9 cellular contexts compared by ENCODE assay signal in genomic region chr12:16606201-16606849, GRCh38. TPM values are rescaled to one million over a fixed set of nuclear protein-coding genes. Genes with fewer than 3 reads are reported as not detected.
DNase-seq lines count a peak whose midpoint lies in the region; ATAC-seq, FAIRE-seq and TF ChIP-seq lines count a peak whose summit lies in the region.
"Had no signal": no experiment of that assay in that cellular context is flagged by ENCODE, and none has a peak within 500 bp of the region (broad histone marks: within the 10 kb centered on the region; RNA-seq: fewer than 3 reads in every experiment).

No MANE protein-coding gene starts in this region.

- no peak overlapping the region for H3K4me3 Mint-ChIP-seq in activated CD4-positive, alpha-beta T cell treated with anti-CD3 and anti-CD28 coated beads for 36 hours

- BruUV-seq in endothelial cell of umbilical vein (replicated peaks; lab: Mats Ljungman, UMichigan) = no TSS peak

- H3K4me1 ChIP-seq in ES-I3 (ENCODE audit: insufficient read depth, low read length) (peaks cover 47% of the 10 kb centered on the region), endothelial cell of umbilical vein (ENCODE audit: control insufficient read depth, extremely low read depth, insufficient read depth, low read length) (no peaks in the 10 kb centered on the region), mucosa of rectum (ENCODE audit: control insufficient read depth in 2 of 2, insufficient read depth in 2 of 2, low read length in 2 of 2) (no peaks in the 10 kb centered on the region)

- H4K20me1 ChIP-seq in endothelial cell of umbilical vein (replicated peaks; ENCODE audit: control insufficient read depth, extremely low read depth, insufficient read depth, low read length) = no peaks in the 10 kb centered on the region

- H2AFZ ChIP-seq in endothelial cell of umbilical vein (ENCODE audit: low read depth, low read length) = peak overlapping the region; percentile 10

- no peaks in the 10 kb centered on the region for H3K9me1 ChIP-seq in endothelial cell of umbilical vein (replicated peaks; ENCODE audit: control insufficient read depth, extremely low read depth, insufficient read depth, low read length)

- peak; percentile 49 for FAIRE-seq in endothelial cell of umbilical vein (lab: Jason Lieb, UNC)
- no peak for FAIRE-seq in RCC 7860 (lab: Jason Lieb, UNC)

- H3K9ac ChIP-seq in ES-I3 (ENCODE audit: low read depth, low read length) (peak overlapping the region; percentile 59), endothelial cell of umbilical vein (replicated peaks; ENCODE audit: extremely low read depth, insufficient read depth, low read length) (no peak overlapping the region), mucosa of rectum (ENCODE audit: low read depth in 1 of 2, low read length in 2 of 2) (peak overlapping the region in 1 of 2 donors; percentile 18)

- CTCF ChIA-PET in endothelial cell of umbilical vein (lab: Charles Lee) = interaction anchor here (0.6 kb wide), 1 partner anchor 12 kb away, joined by 3 read pairs; no protein-coding TSS in a partner anchor
- CTCF ChIA-PET in activated CD4-positive, alpha-beta T cell treated with anti-CD3 and anti-CD28 coated beads for 36 hours (lab: Charles Lee) = no interaction called here

- H3K27me3 Mint-ChIP-seq in activated CD4-positive, alpha-beta T cell treated with anti-CD3 and anti-CD28 coated beads for 36 hours = peaks cover 51% of the 10 kb centered on the region

- TF ChIP-seq POLR2A in endothelial cell of umbilical vein (IDR thresholded peaks at IDR 0.05; ENCODE audit: low read depth, low read length) = no peak

- ATAC-seq in HG02623 (IDR thresholded peaks at IDR 0.05; ENCODE audit: unreplicated experiment) = peak; percentile 48
- ATAC-seq in activated CD4-positive, alpha-beta T cell treated with anti-CD3 and anti-CD28 coated beads for 36 hours = no peak
- ATAC-seq in HG03565 (IDR thresholded peaks at IDR 0.05; ENCODE audit: unreplicated experiment) = no peak

- H3K27me3 ChIP-seq in endothelial cell of umbilical vein (ENCODE audit: control insufficient read depth in 2 of 2, insufficient read depth in 2 of 2, low read length in 2 of 2) (peaks cover 28 to 50% of the 10 kb centered on the region in 2 experiments), mucosa of rectum (ENCODE audit: control insufficient read depth in 2 of 2, insufficient read depth in 2 of 2, low read length in 2 of 2) (peaks cover 14 to 28% of the 10 kb centered on the region in 2 donors)

- no peak for TF ChIP-seq CTCF in endothelial cell of umbilical vein (IDR thresholded peaks at IDR 0.05; ENCODE audit: extremely low read depth in 1 of 2, insufficient read depth in 1 of 2, low read depth in 1 of 2, low read length in 2 of 2)

- H3K36me3 ChIP-seq in ES-I3 (ENCODE audit: insufficient read depth, low read length) (no peaks in the 10 kb centered on the region), endothelial cell of umbilical vein (ENCODE audit: control insufficient read depth in 2 of 2, extremely low read depth in 1 of 2, insufficient read depth in 2 of 2, low read length in 2 of 2) (no peaks in the 10 kb centered on the region), mucosa of rectum (ENCODE audit: control insufficient read depth in 2 of 2, insufficient read depth in 2 of 2, low read length in 2 of 2) (no peaks in the 10 kb centered on the region)

- H3K36me3 Mint-ChIP-seq in activated CD4-positive, alpha-beta T cell treated with anti-CD3 and anti-CD28 coated beads for 36 hours (ENCODE audit: low read depth) = peaks cover 2% of the 10 kb centered on the region

- H3K9me3 ChIP-seq in ES-I3 (ENCODE audit: control insufficient read depth, insufficient read depth, low read length) (no peaks in the 10 kb centered on the region), endothelial cell of umbilical vein (replicated peaks; ENCODE audit: control insufficient read depth, insufficient read depth, low read length) (no peaks in the 10 kb centered on the region), mucosa of rectum (ENCODE audit: control insufficient read depth in 2 of 2, low read length in 2 of 2) (no peaks in the 10 kb centered on the region)

- H3K9me3 Mint-ChIP-seq in activated CD4-positive, alpha-beta T cell treated with anti-CD3 and anti-CD28 coated beads for 36 hours (ENCODE audit: low read depth) = peaks cover 4% of the 10 kb centered on the region

- POLR2A ChIA-PET in endothelial cell of umbilical vein (lab: Charles Lee) = no interaction called here
- POLR2A ChIA-PET in activated CD4-positive, alpha-beta T cell treated with anti-CD3 and anti-CD28 coated beads for 36 hours (lab: Charles Lee) = no interaction called here

- H3K4me3 ChIP-seq in endothelial cell of umbilical vein (replicated peaks in 1 of 3; ENCODE audit: insufficient read depth in 1 of 3, low read depth in 1 of 3, low read length in 3 of 3) (peak overlapping the region in 2 of 3 experiments; percentile 27 to 72), mucosa of rectum (ENCODE audit: low read length in 2 of 2) (peak overlapping the region; percentile 53 to 65)

- H3K79me2 ChIP-seq in endothelial cell of umbilical vein (ENCODE audit: control insufficient read depth, insufficient read depth, low read length) = no peaks in the 10 kb centered on the region

- dilution Hi-C loops in endothelial cell of umbilical vein (cut with MboI; ENCODE audit: extremely low pct_ligation_motif_present, low sequenced_read_pairs) = no loop called here

- intact Hi-C loops in endothelial cell of umbilical vein (cut with micrococcal nuclease) = no loop called here
- intact Hi-C loops in activated CD4-positive, alpha-beta T cell treated with anti-CD3 and anti-CD28 coated beads for 36 hours (cut with DNase I, micrococcal nuclease) = no loop called here

- DNase-seq in NCI-H526 treated with DMSO at 0.1 percent for 48 hours (lab: John Stamatoyannopoulos, UW) (peak; percentile 62), endothelial cell of umbilical vein (ENCODE audit: low read depth, low spot score) (peak; percentile 42), RCC 7860 (ENCODE audit: low spot score) (no peak)
- DNase-seq in activated CD4-positive, alpha-beta T cell treated with anti-CD3 and anti-CD28 coated beads for 36 hours = no peak

- H3K27ac ChIP-seq in endothelial cell of umbilical vein (ENCODE audit: insufficient read depth, low read depth, low read length) (no peak overlapping the region), mucosa of rectum (ENCODE audit: low read depth in 2 of 2, low read length in 2 of 2) (peak overlapping the region in 1 of 2 donors; percentile 28)

- peak overlapping the region; percentile 64 for H3K4me2 ChIP-seq in endothelial cell of umbilical vein (ENCODE audit: insufficient read depth, low read length)

- H3K27ac Mint-ChIP-seq in activated CD4-positive, alpha-beta T cell treated with anti-CD3 and anti-CD28 coated beads for 36 hours = no peak overlapping the region

- no peaks in the 10 kb centered on the region for H3K4me1 Mint-ChIP-seq in activated CD4-positive, alpha-beta T cell treated with anti-CD3 and anti-CD28 coated beads for 36 hours

TF ChIP-seq in endothelial cell of umbilical vein, 7 proteins besides CTCF, POLR2A, EP300 and RAD21:
- TF ChIP-seq, protein P1, sequence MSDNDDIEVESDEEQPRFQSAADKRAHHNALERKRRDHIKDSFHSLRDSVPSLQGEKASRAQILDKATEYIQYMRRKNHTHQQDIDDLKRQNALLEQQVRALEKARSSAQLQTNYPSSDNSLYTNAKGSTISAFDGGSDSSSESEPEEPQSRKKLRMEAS (IDR thresholded peaks at IDR 0.05; ENCODE audit: insufficient read depth, insufficient read length) = no peak
- TF ChIP-seq MYC (IDR thresholded peaks at IDR 0.05; ENCODE audit: low read depth, low read length) (no peak), JUN (IDR thresholded peaks at IDR 0.05; ENCODE audit: borderline replicate concordance, insufficient read depth, insufficient read length, low read depth) (no peak), EZH2 (IDR thresholded peaks at IDR 0.05; ENCODE audit: borderline replicate concordance, low read depth, low read length, severe bottlenecking) (no peak), POLR2AphosphoS5 (IDR thresholded peaks at IDR 0.05; ENCODE audit: insufficient read depth, low read depth, low read length) (no peak), FOS (IDR thresholded peaks at IDR 0.05; ENCODE audit: borderline replicate concordance, insufficient read depth, low read length) (no peak), GATA2 (IDR thresholded peaks at IDR 0.05; ENCODE audit: insufficient read depth, insufficient read length, low read depth, low read length) (no peak)

RNA-seq across cellular contexts. Expression of gene LMO3, which starts 0.4 kb away (rescaled TPM):
- not detected in 2 replicates for total RNA-seq in endothelial cell of umbilical vein
- not detected in 2 replicates for polyA plus RNA-seq in endothelial cell of umbilical vein
- not detected in 2 replicates for polyA plus RNA-seq in endothelial cell of umbilical vein (2011; cell fraction: cytosol; rRNA removed)
- polyA plus RNA-seq in endothelial cell of umbilical vein (2011; cell fraction: nucleus; rRNA removed) = not detected in 2 replicates
- not detected in 2 replicates for polyA plus RNA-seq in endothelial cell of umbilical vein (2012)
- 0.07 TPM in 1 of 2 replicates, not detected in the other for polyA minus RNA-seq in endothelial cell of umbilical vein
- polyA minus RNA-seq in endothelial cell of umbilical vein (2011; cell fraction: cytosol; rRNA and poly(A)+ RNA removed) = not detected
- polyA minus RNA-seq in endothelial cell of umbilical vein (2011; cell fraction: nucleus; rRNA and poly(A)+ RNA removed) = not detected in 2 replicates
- total RNA-seq in activated CD4-positive, alpha-beta T cell treated with anti-CD3 and anti-CD28 coated beads for 36 hours = not detected
- total RNA-seq: lung microvascular endothelial cell had no signal

Comparison
In these comparisons a context has a peak if more than half of its experiments do, and no peak if none do; other contexts are left out.
1. DNase-seq: peak in NCI-H526 treated with DMSO at 0.1 percent for 48 hours (single experiment) and endothelial cell of umbilical vein (single experiment); none in activated CD4-positive, alpha-beta T cell treated with anti-CD3 and anti-CD28 coated beads for 36 hours (single experiment) and RCC 7860 (single experiment).